ENCODE assay signal across 9 cellular contexts in genomic region chr19:50658438-50659317, GRCh38. TPM values are rescaled to one million over a fixed set of nuclear protein-coding genes. Genes with fewer than 3 reads are reported as not detected.
DNase-seq lines count a peak whose midpoint lies in the region; ATAC-seq, FAIRE-seq and TF ChIP-seq lines count a peak whose summit lies in the region.
"Had no signal": no experiment of that assay in that cellular context is flagged by ENCODE, and none has a peak within 500 bp of the region (broad histone marks: within the 10 kb centered on the region; RNA-seq: fewer than 3 reads in every experiment).

No MANE protein-coding gene starts in this region.

- TF ChIP-seq CTCF in breast epithelium (IDR thresholded peaks at IDR 0.05): no peak
- TF ChIP-seq CTCF in keratinocyte (optimal IDR thresholded peaks at IDR 0.05 in 1 of 3, IDR thresholded peaks at IDR 0.05 in 1 of 3, conservative IDR thresholded peaks at IDR 0.05 in 1 of 3; ENCODE audit: extremely low read depth in 1 of 3, insufficient read depth in 2 of 3, low read length in 3 of 3): no peak

- no peak for ATAC-seq in T-helper 17 cell
- ATAC-seq in HG03196 (IDR thresholded peaks at IDR 0.05; ENCODE audit: unreplicated experiment): no peak

- H3K4me3 ChIP-seq in breast epithelium (peak overlapping the region; percentile 8 to 70 (median 56)), keratinocyte (ENCODE audit: control insufficient read depth in 2 of 3, extremely low read depth in 1 of 3, insufficient read depth in 2 of 3, low read depth in 1 of 3, low read length in 3 of 3) (peak overlapping the region in 1 of 3 experiments; percentile 37)

- peak overlapping the region; percentile 66 for H3K4me3 Mint-ChIP-seq in T-helper 17 cell

- TF ChIP-seq POLR2A in breast epithelium (IDR thresholded peaks at IDR 0.05): peak; percentile 36

- FAIRE-seq in keratinocyte (lab: Jason Lieb, UNC): no peak

- H3K4me1 ChIP-seq in breast epithelium: no peaks in the 10 kb centered on the region
- no peaks in the 10 kb centered on the region for H3K4me1 ChIP-seq in keratinocyte (ENCODE audit: control insufficient read depth, extremely low read depth, insufficient read depth, low read length)

- H3K9me1 ChIP-seq in keratinocyte (ENCODE audit: control insufficient read depth, extremely low read depth, insufficient read depth, low read length): no peaks in the 10 kb centered on the region

- H4K20me1 ChIP-seq in keratinocyte (ENCODE audit: control insufficient read depth, extremely low read depth, insufficient read depth, low read length): no peaks in the 10 kb centered on the region

- DNase-seq in AG20443 (ENCODE audit: low spot score) (peak; percentile 98), HUDEP-2 (lab: John Stamatoyannopoulos, UW; ENCODE audit: unreplicated experiment in 76 of 76) (peak in 75 of 76 experiments; percentile 25 to 98 (median 93)), T-helper 17 cell (no peak), breast epithelium (ENCODE audit: low spot score in 2 of 2) (peak in 1 of 2 donors; percentile 56), keratinocyte (ENCODE audit: low read depth, low spot score) (no peak), T-helper 9 cell (no peak)
- peak; percentile 77 for DNase-seq in stimulated activated CD4-positive, alpha-beta T cell treated with anti-CD3 and anti-CD28 coated beads, Interleukin-1b, Interleukin-23, amount 100 ng/mL, for 48 hours

- H2AFZ ChIP-seq in keratinocyte (ENCODE audit: control insufficient read depth, low read length): no peak overlapping the region

- intact Hi-C loops in breast epithelium (cut with DNase I; ENCODE audit: low total_unique reads): no loop called here

- H3K36me3 Mint-ChIP-seq in T-helper 17 cell (ENCODE audit: low read depth): peaks cover 8% of the 10 kb centered on the region

- dilution Hi-C loops in keratinocyte (cut with MboI; ENCODE audit: extremely low pct_ligation_motif_present, low sequenced_read_pairs): no loop called here

- H3K27ac Mint-ChIP-seq in T-helper 17 cell: no peak overlapping the region

- H3K27me3 ChIP-seq in breast epithelium (peaks cover 9 to 50% of the 10 kb centered on the region in 2 donors), keratinocyte (ENCODE audit: control insufficient read depth, extremely low read depth, insufficient read depth, low read length) (peaks cover 7% of the 10 kb centered on the region)

- H3K4me2 ChIP-seq in keratinocyte (ENCODE audit: control insufficient read depth, extremely low read depth, insufficient read depth, low read depth, low read length): peak overlapping the region; percentile 12

- H3K27ac ChIP-seq in breast epithelium: peak overlapping the region; percentile 67 to 74
- no peak overlapping the region for H3K27ac ChIP-seq in keratinocyte (ENCODE audit: control insufficient read depth, insufficient read depth, low read length)
- H3K27ac ChIP-seq: tibial artery had no signal

- no peaks in the 10 kb centered on the region for H3K79me2 ChIP-seq in keratinocyte (ENCODE audit: control insufficient read depth, insufficient read depth, low read length)

- H3K36me3 ChIP-seq in breast epithelium: no peaks in the 10 kb centered on the region
- H3K36me3 ChIP-seq in keratinocyte (ENCODE audit: control insufficient read depth in 2 of 2, extremely low read depth in 1 of 2, insufficient read depth in 2 of 2, low read length in 2 of 2): no peaks in the 10 kb centered on the region
- H3K36me3 ChIP-seq: tibial artery had no signal

- H3K9ac ChIP-seq in keratinocyte (ENCODE audit: control insufficient read depth, extremely low read depth, insufficient read depth, low read length): no peak overlapping the region

- peaks cover 6% of the 10 kb centered on the region for H3K4me1 Mint-ChIP-seq in T-helper 17 cell

- H3K27me3 Mint-ChIP-seq in T-helper 17 cell: peaks cover 23% of the 10 kb centered on the region

- H3K9me3 ChIP-seq in T-helper 17 cell (ENCODE audit: control insufficient read depth, low read length, poor library complexity, severe bottlenecking): peaks cover 2% of the 10 kb centered on the region
- H3K9me3 ChIP-seq in breast epithelium: peaks cover 0 to 12% of the 10 kb centered on the region in 2 donors
- H3K9me3 ChIP-seq in keratinocyte (ENCODE audit: control insufficient read depth, low read depth, low read length): no peaks in the 10 kb centered on the region

RNA-seq across cellular contexts. Expression of gene C19orf81, which starts 9.4 kb away (rescaled TPM):
- total RNA-seq in T-helper 17 cell (not detected), breast epithelium (not detected)
- polyA plus RNA-seq in keratinocyte: not detected in 3 replicates
- not detected for polyA plus RNA-seq in keratinocyte (2011; ENCODE audit: low read depth)
- polyA plus RNA-seq in keratinocyte (2011; cell fraction: cytosol; rRNA removed): not detected in 2 replicates
- not detected in 2 replicates for polyA plus RNA-seq in keratinocyte (2011; cell fraction: nucleus; rRNA removed)
- 0.99 TPM in 1 of 2 replicates, not detected in the other for polyA plus RNA-seq in keratinocyte (2012; ENCODE audit: low replicate concordance)
- not detected in 3 replicates for polyA minus RNA-seq in keratinocyte
- polyA minus RNA-seq in keratinocyte (2011; cell fraction: cytosol; rRNA and poly(A)+ RNA removed): not detected
- not detected in 2 replicates for polyA minus RNA-seq in keratinocyte (2011; cell fraction: nucleus; rRNA and poly(A)+ RNA removed)

RNA-seq across cellular contexts. Expression of gene SYT3, which starts 19.0 kb away (rescaled TPM):
- total RNA-seq in T-helper 17 cell (not detected), breast epithelium (1 to 10 TPM in 1 of 3 donors, under 1 TPM in 1, not detected in 1; 0.33 to 1.3 TPM)
- not detected in 3 replicates for polyA plus RNA-seq in keratinocyte
- not detected for polyA plus RNA-seq in keratinocyte (2011; ENCODE audit: low read depth)
- not detected in 2 replicates for polyA plus RNA-seq in keratinocyte (2011; cell fraction: cytosol; rRNA removed)
- polyA plus RNA-seq in keratinocyte (2011; cell fraction: nucleus; rRNA removed): not detected in 2 replicates
- polyA plus RNA-seq in keratinocyte (2012; ENCODE audit: low replicate concordance): not detected in 2 replicates
- polyA minus RNA-seq in keratinocyte: not detected in 3 replicates
- polyA minus RNA-seq in keratinocyte (2011; cell fraction: cytosol; rRNA and poly(A)+ RNA removed): not detected
- polyA minus RNA-seq in keratinocyte (2011; cell fraction: nucleus; rRNA and poly(A)+ RNA removed): not detected in 2 replicates

Comparison
In these comparisons a context has a peak if more than half of its experiments do, and no peak if none do; other contexts are left out.
1. DNase-seq: peak in AG20443 (single experiment), HUDEP-2 (75 of 76) and stimulated activated CD4-positive, alpha-beta T cell treated with anti-CD3 and anti-CD28 coated beads, Interleukin-1b, Interleukin-23, amount 100 ng/mL, for 48 hours (single experiment); none in T-helper 17 cell (0 of 3), keratinocyte (single experiment) and T-helper 9 cell (single experiment).